In genomic region chr3:87006844-87007439, GRCh38 we compare ENCODE assay signal across 11 cellular contexts. TPM values are rescaled to one million over a fixed set of nuclear protein-coding genes. Genes with fewer than 3 reads are reported as not detected.
DNase-seq lines count a peak whose midpoint lies in the region; ATAC-seq and TF ChIP-seq lines count a peak whose summit lies in the region.
"Had no signal": no experiment of that assay in that cellular context is flagged by ENCODE, and none has a peak within 500 bp of the region (broad histone marks: within the 10 kb centered on the region; RNA-seq: fewer than 3 reads in every experiment).

No MANE protein-coding gene starts in this region.

- peak; percentile 45 for TF ChIP-seq RAD21 in IMR-90 (IDR thresholded peaks at IDR 0.05; ENCODE audit: low read length)
- TF ChIP-seq RAD21 in liver (IDR thresholded peaks at IDR 0.05) = peak; percentile 48 to 54

- no CpG with 5 or more reads among the region's 4 CpGs for WGBS in IMR-90 (ENCODE audit: extremely low coverage in 2 of 2, insufficient read length in 1 of 2), 2 experiments
- WGBS in liver = 52% methylated on average over 4 of the region's 4 CpGs

- H3K79me1 ChIP-seq in IMR-90 (ENCODE audit: low read depth in 1 of 2, low read length in 2 of 2) = no peaks in the 10 kb centered on the region

- H2AK5ac ChIP-seq in IMR-90 (ENCODE audit: low read depth, low read length) = no peak overlapping the region

- H3K9ac ChIP-seq in IMR-90 (ENCODE audit: low read depth, low read length) (no peak overlapping the region), liver (ENCODE audit: low read depth in 1 of 2, low read length in 2 of 2) (no peak overlapping the region)

- DNase-seq in Ammon's horn (ENCODE audit: low spot score) (peak; percentile 13), IMR-90 (peak; percentile 50), astrocyte of the cerebellum (ENCODE audit: low read depth) (no peak), GOT3 (lab: John Stamatoyannopoulos, UW) (no peak), hepatic stellate cell (ENCODE audit: low spot score) (no peak), NCI-H2107 treated with DMSO at 0.1 percent for 48 hours (lab: John Stamatoyannopoulos, UW; ENCODE audit: unreplicated experiment) (no peak)
- DNase-seq: DMS79, hypothalamus, NCI-H2171 had no signal

- in situ Hi-C loops in IMR-90 (cut with MboI; ENCODE audit: low sequenced_read_pairs) (no loop called here), astrocyte of the cerebellum (cut with HindIII; ENCODE audit: low sequenced_read_pairs) (no loop called here)

- H4K20me1 ChIP-seq in IMR-90 (ENCODE audit: insufficient read depth, low read length) = no peaks in the 10 kb centered on the region

- no peak overlapping the region for H2BK20ac ChIP-seq in IMR-90 (ENCODE audit: low read depth, low read length)

- intact Hi-C loops in IMR-90 (cut with micrococcal nuclease) = loop anchor here (5.0 kb wide), 1 partner anchor 75 kb away; no protein-coding TSS in a partner anchor

- H3K4me1 ChIP-seq in IMR-90 (ENCODE audit: control insufficient read depth, insufficient read depth, low read length) = no peaks in the 10 kb centered on the region
- H3K4me1 ChIP-seq in liver (ENCODE audit: control insufficient read depth in 4 of 4, insufficient read depth in 4 of 4, low read length in 3 of 4) = no peaks in the 10 kb centered on the region

- H3K18ac ChIP-seq in IMR-90 (ENCODE audit: low read depth, low read length) = no peak overlapping the region

- H3K56ac ChIP-seq in IMR-90 (ENCODE audit: extremely low read depth, insufficient read depth, low read length) = no peak overlapping the region

- H2BK120ac ChIP-seq in IMR-90 (ENCODE audit: low read depth, low read length) = no peak overlapping the region

- TF ChIP-seq CTCF in IMR-90 (conservative IDR thresholded peaks at IDR 0.05; ENCODE audit: low read depth, low read length) = peak; percentile 52
- peak; percentile 59 for TF ChIP-seq CTCF in astrocyte of the cerebellum (IDR thresholded peaks at IDR 0.05; ENCODE audit: low read depth, low read length, missing control alignments)
- no peak for TF ChIP-seq CTCF in liver (IDR thresholded peaks at IDR 0.05; ENCODE audit: low read depth, low read length, missing input control)

- no peak for TF ChIP-seq POLR2A in IMR-90 (IDR thresholded peaks at IDR 0.05; ENCODE audit: low read depth, low read length)

- H3K23ac ChIP-seq in IMR-90 (ENCODE audit: low read depth, low read length) = no peak overlapping the region

- no peak overlapping the region for H2AK9ac ChIP-seq in IMR-90 (replicated peaks; ENCODE audit: low read depth, low read length, poor library complexity)

- no peak overlapping the region for H4K5ac ChIP-seq in IMR-90 (ENCODE audit: low read depth, low read length)

- ATAC-seq in IMR-90 (ENCODE audit: low read depth) (peak; percentile 65), HG03442 (IDR thresholded peaks at IDR 0.05; ENCODE audit: unreplicated experiment) (no peak)

- H3K27ac ChIP-seq in IMR-90 (ENCODE audit: insufficient read depth, low read length) (no peak overlapping the region), liver (ENCODE audit: low read depth in 1 of 2, low read length in 2 of 2) (no peak overlapping the region)

- no peak overlapping the region for H3K4ac ChIP-seq in IMR-90 (ENCODE audit: low read depth, low read length)

- H3K9me3 ChIP-seq in IMR-90 (ENCODE audit: control insufficient read depth, insufficient read depth, low read length) = no peaks in the 10 kb centered on the region
- H3K9me3 ChIP-seq in liver (ENCODE audit: control insufficient read depth in 4 of 4, low read length in 3 of 4) = no peaks in the 10 kb centered on the region

- H3K4me2 ChIP-seq in IMR-90 (ENCODE audit: low read depth, low read length) = no peak overlapping the region

- no peak overlapping the region for H2BK5ac ChIP-seq in IMR-90 (ENCODE audit: low read depth, low read length, poor library complexity, severe bottlenecking)

- CTCF ChIA-PET in IMR-90 (lab: Yijun Ruan, JAX) = interaction anchor here (0.6 to 0.7 kb wide), 2 partner anchors 11 to 75 kb away, joined by 3 to 4 read pairs; no protein-coding TSS in a partner anchor

- no peak overlapping the region for H2BK15ac ChIP-seq in IMR-90 (ENCODE audit: low read depth, low read length)

- H3K4me3 ChIP-seq in IMR-90 (ENCODE audit: insufficient read depth, low read depth, low read length) = no peak overlapping the region
- no peak overlapping the region for H3K4me3 ChIP-seq in astrocyte of the cerebellum (ENCODE audit: low read depth, low read length)
- H3K4me3 ChIP-seq in liver (ENCODE audit: low read depth in 1 of 3, low read length in 3 of 3) = no peak overlapping the region

- POLR2A ChIA-PET in IMR-90 (lab: Charles Lee; ENCODE audit: unreplicated experiment) = no interaction called here

- dilution Hi-C loops in IMR-90 (cut with HindIII; ENCODE audit: low sequenced_read_pairs, unreplicated experiment) = no loop called here

- H4K8ac ChIP-seq in IMR-90 (ENCODE audit: low read depth in 2 of 2, low read length in 2 of 2) = no peak overlapping the region

- no peak overlapping the region for H4K91ac ChIP-seq in IMR-90 (ENCODE audit: insufficient read depth, low read depth, low read length)

- H3K14ac ChIP-seq in IMR-90 (replicated peaks; ENCODE audit: low read depth, low read length) = no peak overlapping the region

- H2AFZ ChIP-seq in IMR-90 (replicated peaks; ENCODE audit: low read length, poor library complexity) = no peak overlapping the region

- H3K27me3 ChIP-seq in IMR-90 (ENCODE audit: control insufficient read depth, insufficient read depth, low read length) = no peaks in the 10 kb centered on the region
- H3K27me3 ChIP-seq in liver (ENCODE audit: control insufficient read depth in 4 of 4, insufficient read depth in 4 of 4, low read length in 3 of 4) = peaks cover 0 to 3% (median 0%) of the 10 kb centered on the region in 4 donors

- H3K36me3 ChIP-seq in IMR-90 (ENCODE audit: control insufficient read depth, insufficient read depth, low read length) = no peaks in the 10 kb centered on the region
- no peaks in the 10 kb centered on the region for H3K36me3 ChIP-seq in liver (ENCODE audit: control insufficient read depth in 4 of 4, insufficient read depth in 3 of 4, low read depth in 1 of 4, low read length in 3 of 4)

- BruUV-seq in IMR-90 (replicated peaks; lab: Mats Ljungman, UMichigan) = no TSS peak

- no peaks in the 10 kb centered on the region for H3K9me1 ChIP-seq in IMR-90 (ENCODE audit: insufficient read depth, low read length)

TF ChIP-seq in IMR-90, 13 proteins besides CTCF, POLR2A, EP300 and RAD21:
- peak; percentile 44 for TF ChIP-seq SMC3 (IDR thresholded peaks at IDR 0.05; ENCODE audit: low read depth, low read length)
- no peak for TF ChIP-seq NFE2L2 (IDR thresholded peaks at IDR 0.05; ENCODE audit: low read depth, low read length)

TF ChIP-seq in liver, 16 proteins besides CTCF, POLR2A, EP300 and RAD21 (continues in another document):
- TF ChIP-seq GABPA (IDR thresholded peaks at IDR 0.05 in 1 of 2, conservative IDR thresholded peaks at IDR 0.05 in 1 of 2) = no peak
- TF ChIP-seq, protein P1, sequence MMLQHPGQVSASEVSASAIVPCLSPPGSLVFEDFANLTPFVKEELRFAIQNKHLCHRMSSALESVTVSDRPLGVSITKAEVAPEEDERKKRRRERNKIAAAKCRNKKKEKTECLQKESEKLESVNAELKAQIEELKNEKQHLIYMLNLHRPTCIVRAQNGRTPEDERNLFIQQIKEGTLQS (IDR thresholded peaks at IDR 0.05) = no peak
- no peak for TF ChIP-seq JUND (IDR thresholded peaks at IDR 0.05)
- no peak for TF ChIP-seq RXRA (IDR thresholded peaks at IDR 0.05)
- no peak for TF ChIP-seq TAF1 (conservative IDR thresholded peaks at IDR 0.05)
- TF ChIP-seq FOXA1 (IDR thresholded peaks at IDR 0.05) = no peak
- TF ChIP-seq, protein P2, sequence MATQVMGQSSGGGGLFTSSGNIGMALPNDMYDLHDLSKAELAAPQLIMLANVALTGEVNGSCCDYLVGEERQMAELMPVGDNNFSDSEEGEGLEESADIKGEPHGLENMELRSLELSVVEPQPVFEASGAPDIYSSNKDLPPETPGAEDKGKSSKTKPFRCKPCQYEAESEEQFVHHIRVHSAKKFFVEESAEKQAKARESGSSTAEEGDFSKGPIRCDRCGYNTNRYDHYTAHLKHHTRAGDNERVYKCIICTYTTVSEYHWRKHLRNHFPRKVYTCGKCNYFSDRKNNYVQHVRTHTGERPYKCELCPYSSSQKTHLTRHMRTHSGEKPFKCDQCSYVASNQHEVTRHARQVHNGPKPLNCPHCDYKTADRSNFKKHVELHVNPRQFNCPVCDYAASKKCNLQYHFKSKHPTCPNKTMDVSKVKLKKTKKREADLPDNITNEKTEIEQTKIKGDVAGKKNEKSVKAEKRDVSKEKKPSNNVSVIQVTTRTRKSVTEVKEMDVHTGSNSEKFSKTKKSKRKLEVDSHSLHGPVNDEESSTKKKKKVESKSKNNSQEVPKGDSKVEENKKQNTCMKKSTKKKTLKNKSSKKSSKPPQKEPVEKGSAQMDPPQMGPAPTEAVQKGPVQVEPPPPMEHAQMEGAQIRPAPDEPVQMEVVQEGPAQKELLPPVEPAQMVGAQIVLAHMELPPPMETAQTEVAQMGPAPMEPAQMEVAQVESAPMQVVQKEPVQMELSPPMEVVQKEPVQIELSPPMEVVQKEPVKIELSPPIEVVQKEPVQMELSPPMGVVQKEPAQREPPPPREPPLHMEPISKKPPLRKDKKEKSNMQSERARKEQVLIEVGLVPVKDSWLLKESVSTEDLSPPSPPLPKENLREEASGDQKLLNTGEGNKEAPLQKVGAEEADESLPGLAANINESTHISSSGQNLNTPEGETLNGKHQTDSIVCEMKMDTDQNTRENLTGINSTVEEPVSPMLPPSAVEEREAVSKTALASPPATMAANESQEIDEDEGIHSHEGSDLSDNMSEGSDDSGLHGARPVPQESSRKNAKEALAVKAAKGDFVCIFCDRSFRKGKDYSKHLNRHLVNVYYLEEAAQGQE (IDR thresholded peaks at IDR 0.05) = no peak
- TF ChIP-seq EGR1 (IDR thresholded peaks at IDR 0.05; ENCODE audit: low read depth in 2 of 2) = no peak
- TF ChIP-seq YY1 (IDR thresholded peaks at IDR 0.05) = no peak
- TF ChIP-seq MAX (IDR thresholded peaks at IDR 0.05) = no peak

RNA-seq across cellular contexts. Expression of gene VGLL3, which starts 16.0 kb away (rescaled TPM):
- total RNA-seq in IMR-90 (2012; rRNA removed) (96.7 and 97.3 TPM in 2 replicates), liver (1 to 10 TPM in 1 of 2 donors, under 1 TPM in 1; 0.70 to 1.3 TPM)
- polyA plus RNA-seq in IMR-90 (2012; rRNA removed) (46.2 and 71.4 TPM in 2 replicates), liver (under 1 TPM; 0.08 to 0.55 TPM)
- 14.7 and 55.4 TPM in 2 replicates for polyA plus RNA-seq in IMR-90 (2012; cell fraction: cytosol; rRNA removed)
- 58.3 and 90.7 TPM in 2 replicates for polyA plus RNA-seq in IMR-90 (2012; cell fraction: nucleus; rRNA removed; ENCODE audit: low replicate concordance)

Comparison
In these comparisons a context has a peak if more than half of its experiments do, and no peak if none do; other contexts are left out.
1. DNase-seq: peak in Ammon's horn (single experiment) and IMR-90 (single experiment); none in astrocyte of the cerebellum (single experiment), GOT3 (single experiment), hepatic stellate cell (single experiment) and NCI-H2107 treated with DMSO at 0.1 percent for 48 hours (single experiment).
2. RNA of gene VGLL3, which starts 16.0 kb away (total RNA-seq): 96.7 to 97.3 TPM in IMR-90; 0.70 to 1.3 TPM in liver; every median in the first group is over 10 times any median in the second.